Comparison of ENCODE assay signal across 8 cellular contexts in the genomic region with DNA sequence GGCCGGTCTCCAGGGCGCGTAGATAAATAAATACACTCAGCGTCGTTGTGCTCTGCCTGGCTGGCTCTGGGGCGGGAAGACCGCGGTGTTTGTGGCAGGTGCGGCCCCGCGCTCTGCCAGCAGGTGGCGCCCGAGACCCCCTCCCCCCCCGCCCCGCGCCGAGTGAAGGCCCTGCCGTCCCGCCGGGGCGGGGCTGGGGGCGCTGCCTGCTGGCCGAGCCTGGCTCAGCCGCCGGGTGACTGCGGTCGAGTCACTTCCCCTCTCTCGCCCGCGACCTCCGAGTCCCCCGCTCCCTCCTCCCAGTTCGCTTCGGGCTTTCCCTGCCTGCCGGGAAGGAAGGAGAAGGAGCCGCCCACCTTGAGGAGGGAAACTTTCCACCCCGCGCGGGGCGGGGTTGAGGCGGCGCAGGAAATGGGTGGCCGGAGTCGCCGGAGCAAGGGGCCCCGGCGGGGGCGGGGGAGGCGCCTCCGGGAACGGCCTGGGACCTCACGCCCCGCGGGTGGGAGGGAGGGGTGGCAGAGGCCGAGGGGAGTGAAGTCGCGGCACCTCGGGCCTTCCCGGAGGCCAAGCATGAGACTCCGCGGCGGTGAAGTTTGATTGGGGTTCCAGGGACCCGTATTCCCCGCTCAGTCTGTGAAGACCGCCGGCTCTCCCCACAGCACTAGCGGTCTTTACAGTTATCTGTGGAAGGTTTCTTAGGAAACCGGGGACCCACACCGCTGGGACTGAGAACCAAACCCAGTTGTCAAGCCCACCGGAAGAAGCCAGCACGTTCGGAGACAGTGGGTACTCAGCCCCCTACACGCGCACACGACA. TPM values are rescaled to one million over a fixed set of nuclear protein-coding genes. Genes with fewer than 3 reads are reported as not detected.
A peak's percentile ranks its signal among the peaks of the same experiment; 100 is the strongest.
DNase-seq lines count a peak whose midpoint lies in the region; ATAC-seq and TF ChIP-seq lines count a peak whose summit lies in the region.

No MANE protein-coding gene starts in this region.

- intact Hi-C loops in colonic mucosa (cut with DNase I), result no loop called here
- intact Hi-C loops in left lung (cut with DNase I), result no loop called here

- H3K36me3 ChIP-seq in colonic mucosa, result no peaks in the 10 kb centered on the region
- H3K36me3 ChIP-seq in left lung, result peaks cover 0 to 22% of the 10 kb centered on the region in 2 donors

- peak; percentile 62 for DNase-seq in NCI-H1092 treated with DMSO at 0.1 percent for 48 hours (lab: John Stamatoyannopoulos, UW)
- no peak for DNase-seq in NCI-H1092 (lab: John Stamatoyannopoulos, UW)
- DNase-seq in NCI-H345 (lab: John Stamatoyannopoulos, UW), result peak; percentile 72
- DNase-seq in activated CD4-positive, alpha-beta T cell treated with anti-CD3 and anti-CD28 coated beads for 48 hours, result peak; percentile 93
- peak; percentile 87 for DNase-seq in colonic mucosa
- DNase-seq in left lung, result peak; percentile 97 to 99
- DNase-seq in stimulated activated CD4-positive, alpha-beta T cell treated with anti-CD3 and anti-CD28 coated beads, Interleukin-2, amount 100 ng/mL, for 24 hours, result peak; percentile 85 to 95

- TF ChIP-seq CTCF in colonic mucosa (IDR thresholded peaks at IDR 0.05) (peak; percentile 98), left lung (IDR thresholded peaks at IDR 0.05) (peak; percentile 96 to 99)

- peak; percentile 27 for ATAC-seq in HG02938 (IDR thresholded peaks at IDR 0.05; ENCODE audit: unreplicated experiment)
- peak; percentile 66 for ATAC-seq in left lung

- peak overlapping the region; percentile 68 to 84 for H3K9ac ChIP-seq in colonic mucosa (ENCODE audit: low read depth in 2 of 2, low read length in 2 of 2)

- H3K4me3 ChIP-seq in colonic mucosa (peak overlapping the region; percentile 91), left lung (peak overlapping the region; percentile 68 to 91)

- H3K27ac ChIP-seq in colonic mucosa (peak overlapping the region; percentile 89), left lung (peak overlapping the region; percentile 89 to 99)

- H3K4me1 ChIP-seq in colonic mucosa (peaks cover 48% of the 10 kb centered on the region), left lung (peaks cover 45 to 77% of the 10 kb centered on the region in 2 donors)

- H3K9me3 ChIP-seq in colonic mucosa (no peaks in the 10 kb centered on the region), left lung (no peaks in the 10 kb centered on the region)

- H3K27me3 ChIP-seq in colonic mucosa (no peaks in the 10 kb centered on the region), left lung (no peaks in the 10 kb centered on the region)

RNA-seq across cellular contexts. Expression of a gene that starts 1.5 kb away (rescaled TPM):
- total RNA-seq in colonic mucosa, result 10 to 100 TPM; 58.5 to 78.5 TPM
- 100 to 1,000 TPM in 1 of 2 donors, 10 to 100 TPM in 1; 57.0 to 133 TPM for total RNA-seq in left lung

RNA-seq across cellular contexts. Expression of a gene that starts 2.0 kb away (rescaled TPM):
- 10 to 100 TPM; 27.4 to 32.2 TPM for total RNA-seq in colonic mucosa
- 10 to 100 TPM; 47.1 to 57.5 TPM for total RNA-seq in left lung

RNA-seq across cellular contexts. Expression of a gene that starts 4.1 kb away (rescaled TPM):
- total RNA-seq in colonic mucosa, result 10 to 100 TPM; 16.6 to 30.8 TPM
- total RNA-seq in left lung, result 10 to 100 TPM; 21.7 to 32.3 TPM

RNA-seq across cellular contexts. Expression of a gene that starts 16.2 kb away (rescaled TPM):
- 10 to 100 TPM; 27.3 to 31.1 TPM for total RNA-seq in colonic mucosa
- total RNA-seq in left lung, result 100 to 1,000 TPM in 1 of 2 donors, 10 to 100 TPM in 1; 70.8 to 157 TPM

RNA-seq across cellular contexts. Expression of a gene that starts 21.2 kb away (rescaled TPM):
- under 1 TPM; 0.40 to 0.69 TPM for total RNA-seq in colonic mucosa
- 1 to 10 TPM in 1 of 2 donors, not detected in 1; 2.0 TPM for total RNA-seq in left lung
